ENCODE assay signal across 12 cellular contexts in the genomic region with DNA sequence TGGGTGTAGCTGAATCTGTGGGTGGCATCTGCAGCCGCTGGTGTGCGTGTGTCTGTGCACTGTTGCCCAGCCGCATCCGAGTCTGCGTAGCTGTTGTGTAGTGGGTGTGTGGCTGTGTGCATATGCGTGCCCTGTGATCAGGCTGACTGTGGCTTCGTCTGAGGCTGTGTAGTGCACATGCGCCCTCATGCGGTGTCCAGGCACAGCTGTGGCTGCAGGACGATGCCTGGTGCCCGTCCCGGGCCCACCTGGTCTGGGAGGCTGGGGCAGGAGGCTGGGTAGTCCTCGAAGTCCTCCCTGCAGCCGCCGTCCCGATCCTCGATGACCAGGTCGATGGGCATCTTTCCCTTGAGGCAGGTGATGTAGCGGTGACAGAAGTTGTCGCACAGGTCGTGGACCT. TPM values are rescaled to one million over a fixed set of nuclear protein-coding genes. Genes with fewer than 3 reads are reported as not detected.
DNase-seq lines count a peak whose midpoint lies in the region; ATAC-seq and TF ChIP-seq lines count a peak whose summit lies in the region.
"Had no signal": no experiment of that assay in that cellular context is flagged by ENCODE, and none has a peak within 500 bp of the region (broad histone marks: within the 10 kb centered on the region; RNA-seq: fewer than 3 reads in every experiment).

No MANE protein-coding gene starts in this region.

- peak; percentile 29 for DNase-seq in NCI-H82 treated with DMSO at 0.1 percent for 48 hours (lab: John Stamatoyannopoulos, UW; ENCODE audit: unreplicated experiment)
- no peak for DNase-seq in fibroblast of villous mesenchyme (ENCODE audit: low read depth)
- no peak for DNase-seq in activated CD4-positive, alpha-beta T cell treated with anti-CD3 and anti-CD28 coated beads for 4 hours
- no peak for DNase-seq in Right ventricle myocardium inferior (ENCODE audit: missing footprints)
- DNase-seq: CD4-positive, CD25-positive, alpha-beta regulatory T cell; immature natural killer cell; NCI-H1436 had no signal

- intact Hi-C loops in Right ventricle myocardium inferior (cut with DNase I) = no loop called here

- no peak overlapping the region for H3K27ac ChIP-seq in 22Rv1

- TF ChIP-seq CTCF in 22Rv1 (IDR thresholded peaks at IDR 0.05) (peak; percentile 76), GM12872 (IDR thresholded peaks at IDR 0.05; ENCODE audit: insufficient read depth, low read depth, low read length) (peak; percentile 41; the same call in 2 of the 3 replicates), fibroblast of villous mesenchyme (IDR thresholded peaks at IDR 0.05; ENCODE audit: insufficient read depth, low read depth, low read length) (peak; percentile 5)

- ATAC-seq in Right ventricle myocardium inferior (no peak), GM18520 (IDR thresholded peaks at IDR 0.05; ENCODE audit: unreplicated experiment) (no peak), GM18873 (IDR thresholded peaks at IDR 0.05; ENCODE audit: low FRiP score, unreplicated experiment) (no peak)

- H3K4me3 ChIP-seq in fibroblast of villous mesenchyme (ENCODE audit: low read depth, low read length) = no peak overlapping the region

RNA-seq across cellular contexts. Expression of a gene that starts 4.9 kb away (rescaled TPM):
- total RNA-seq in fibroblast of villous mesenchyme (38.0 and 60.6 TPM in 2 replicates), Right ventricle myocardium inferior (3.8 TPM)
- total RNA-seq: activated T-helper 1 cell treated with anti-CD3 and anti-CD28 coated beads, Interleukin-12 subunit alpha, Interleukin-12 subunit beta, Interleukin-2, Interleukin-4 antibody, amounts not matched to agents 30 ng/mL and 10 ng/mL and 1 ng/mL, durations not matched to agents 14 hours and 24 hours and 36 hours; CD4-positive, CD25-positive, alpha-beta regulatory T cell had no signal

RNA-seq across cellular contexts. Expression of a gene that starts 57.2 kb away (rescaled TPM):
- total RNA-seq in fibroblast of villous mesenchyme = not detected in 2 replicates
- total RNA-seq in Right ventricle myocardium inferior = 0.46 TPM
- total RNA-seq: activated T-helper 1 cell treated with anti-CD3 and anti-CD28 coated beads, Interleukin-12 subunit alpha, Interleukin-12 subunit beta, Interleukin-2, Interleukin-4 antibody, amounts not matched to agents 30 ng/mL and 10 ng/mL and 1 ng/mL, durations not matched to agents 14 hours and 24 hours and 36 hours; CD4-positive, CD25-positive, alpha-beta regulatory T cell had no signal

Comparison
In these comparisons a context has a peak if more than half of its experiments do, and no peak if none do; other contexts are left out.
1. CTCF ChIP-seq: peak in every context shown above with its lines; median percentile 76 in 22Rv1; 41 in GM12872; 5 in fibroblast of villous mesenchyme.